Comparison of ENCODE assay signal across 8 cellular contexts in the genomic region with DNA sequence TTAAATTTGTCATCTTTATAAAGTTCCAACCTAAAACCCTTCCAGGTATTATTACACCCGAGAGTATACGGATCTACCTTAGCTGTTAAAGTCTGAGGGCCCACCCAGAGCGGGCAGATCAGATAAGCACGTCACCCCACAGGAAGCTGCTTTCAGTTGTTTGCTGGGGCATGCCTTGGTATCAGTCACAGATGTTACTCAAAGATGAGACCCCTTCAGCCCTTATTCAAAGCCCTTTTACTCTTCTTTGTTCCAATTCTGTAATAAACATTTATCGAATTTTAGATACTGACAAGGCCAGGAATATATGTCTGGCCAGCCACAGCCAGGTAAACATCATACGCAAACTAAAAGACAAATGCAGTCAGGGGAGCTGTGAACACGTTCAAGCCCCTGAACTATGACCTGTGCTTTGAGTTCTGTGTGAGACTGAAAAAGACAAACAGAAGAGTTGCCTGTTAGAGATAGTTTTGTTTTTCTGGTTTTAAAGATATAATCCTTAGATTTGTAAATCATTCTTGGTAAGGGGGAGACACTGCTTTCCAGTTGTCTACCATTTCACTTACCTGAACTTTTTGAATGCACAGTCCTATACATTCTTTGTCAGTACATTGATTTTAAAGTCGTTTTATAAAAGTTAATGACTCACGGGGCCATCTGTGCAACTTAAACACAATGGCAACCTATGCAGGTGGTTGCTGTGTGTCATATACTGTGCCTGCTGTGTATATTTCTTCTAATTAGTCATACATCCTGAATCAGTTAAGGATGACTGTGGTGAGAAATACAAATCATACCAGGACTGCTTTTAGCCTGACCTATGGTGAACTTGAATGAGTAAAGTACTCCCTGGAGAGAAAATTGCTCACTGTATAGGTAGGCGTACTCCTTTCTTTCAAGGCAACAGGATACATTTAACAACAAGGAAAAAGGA.
DNase-seq lines count a peak whose midpoint lies in the region; ATAC-seq and TF ChIP-seq lines count a peak whose summit lies in the region.

No MANE protein-coding gene starts in this region.

- TF ChIP-seq CTCF in AG04449 (IDR thresholded peaks at IDR 0.05; ENCODE audit: insufficient read depth, low read length, missing control alignments): no peak

- POLR2A ChIA-PET in AG04449 (lab: Yijun Ruan, JAX): no interaction called here

- CTCF ChIA-PET in AG04449 (lab: Yijun Ruan, JAX): interaction anchor here (2.3 kb wide), 1 partner anchor 49 kb away, joined by 10 read pairs; no protein-coding TSS in a partner anchor

- H3K27ac ChIP-seq in epithelial cell of prostate: peak overlapping the region; percentile 98

- H3K36me3 Mint-ChIP-seq in stimulated activated naive B cell treated with anti-CD40 and anti-IgM and Interleukin-4, amounts not matched to agents 10 μg/mL and 1 μg/mL and 100 μg/mL, for 72 hours: no peaks in the 10 kb centered on the region

- peak; percentile 99 for ATAC-seq in GM18861 (IDR thresholded peaks at IDR 0.05; ENCODE audit: unreplicated experiment)
- peak; percentile 97 for ATAC-seq in HG02981 (IDR thresholded peaks at IDR 0.05; ENCODE audit: unreplicated experiment)
- ATAC-seq in stimulated activated naive B cell treated with anti-CD40 and anti-IgM and Interleukin-4, amounts not matched to agents 10 μg/mL and 1 μg/mL and 100 μg/mL, for 72 hours (replicated peaks): peak; percentile 95 to 97

- H3K27me3 Mint-ChIP-seq in stimulated activated naive B cell treated with anti-CD40 and anti-IgM and Interleukin-4, amounts not matched to agents 10 μg/mL and 1 μg/mL and 100 μg/mL, for 72 hours: peaks cover 0 to 4% of the 10 kb centered on the region in 2 donors

- DNase-seq in AG04449 (ENCODE audit: low read depth, low spot score) (peak; percentile 91), RKO (ENCODE audit: low spot score) (peak; percentile 98), epithelial cell of prostate (ENCODE audit: low read depth, low spot score) (peak; percentile 99), NCI-H1417 treated with DMSO at 0.1 percent for 48 hours (lab: John Stamatoyannopoulos, UW) (no peak), 8988T (no peak)
- DNase-seq in stimulated activated naive B cell treated with anti-CD40 and anti-IgM and Interleukin-4, amounts not matched to agents 10 μg/mL and 1 μg/mL and 100 μg/mL, for 72 hours: no peak

- peaks cover 0 to 3% of the 10 kb centered on the region in 2 donors for H3K4me1 Mint-ChIP-seq in stimulated activated naive B cell treated with anti-CD40 and anti-IgM and Interleukin-4, amounts not matched to agents 10 μg/mL and 1 μg/mL and 100 μg/mL, for 72 hours

- H3K4me3 Mint-ChIP-seq in stimulated activated naive B cell treated with anti-CD40 and anti-IgM and Interleukin-4, amounts not matched to agents 10 μg/mL and 1 μg/mL and 100 μg/mL, for 72 hours: no peak overlapping the region

- no peak overlapping the region for H3K27ac Mint-ChIP-seq in stimulated activated naive B cell treated with anti-CD40 and anti-IgM and Interleukin-4, amounts not matched to agents 10 μg/mL and 1 μg/mL and 100 μg/mL, for 72 hours

- no peak overlapping the region for H3K4me3 ChIP-seq in AG04449 (ENCODE audit: low read depth, low read length)

- peaks cover 4 to 6% of the 10 kb centered on the region in 2 donors for H3K9me3 Mint-ChIP-seq in stimulated activated naive B cell treated with anti-CD40 and anti-IgM and Interleukin-4, amounts not matched to agents 10 μg/mL and 1 μg/mL and 100 μg/mL, for 72 hours

Comparison
In these comparisons a context has a peak if more than half of its experiments do, and no peak if none do; other contexts are left out.
1. DNase-seq: peak in AG04449 (single experiment), RKO (single experiment) and epithelial cell of prostate (single experiment); none in stimulated activated naive B cell treated with anti-CD40 and anti-IgM and Interleukin-4, amounts not matched to agents 10 μg/mL and 1 μg/mL and 100 μg/mL, for 72 hours (single experiment), NCI-H1417 treated with DMSO at 0.1 percent for 48 hours (single experiment) and 8988T (single experiment).
2. Peak in every context shown above with its lines, with median percentiles within 50 percentile points of each other: ATAC-seq.